Comparison of ENCODE assay signal across 29 cellular contexts in the genomic region with DNA sequence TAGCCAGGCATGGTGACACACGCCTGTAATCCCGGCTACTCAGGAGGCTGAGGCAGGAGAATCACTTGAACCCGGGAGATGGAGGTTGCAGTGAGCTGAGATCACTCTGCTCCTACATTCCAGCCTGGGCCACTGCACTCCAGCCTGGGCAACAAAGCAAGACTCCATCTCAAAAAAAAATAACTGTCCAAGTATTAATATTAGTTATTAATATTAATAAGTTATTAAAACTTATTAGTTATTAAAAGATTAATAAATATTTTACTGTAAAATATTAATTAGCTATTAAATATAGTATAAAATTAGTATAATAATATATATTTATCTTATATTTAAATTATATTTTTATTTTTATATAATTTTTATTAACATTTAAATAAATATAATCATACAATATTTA. TPM values are rescaled to one million over a fixed set of nuclear protein-coding genes. Genes with fewer than 3 reads are reported as not detected.
"Had no signal": no experiment of that assay in that cellular context is flagged by ENCODE, and none has a peak within 500 bp of the region (broad histone marks: within the 10 kb centered on the region; RNA-seq: fewer than 3 reads in every experiment).

No MANE protein-coding gene starts in this region.

- H3K4me3 ChIP-seq: colonic mucosa, esophagus squamous epithelium, gastroesophageal sphincter had no signal

- DNase-seq: activated B cell treated with CpG ODN at 0.5 μM for 24 hours; activated CD4-positive, alpha-beta T cell treated with anti-CD3 and anti-CD28 coated beads for 48 hours; activated CD4-positive, alpha-beta T cell treated with anti-CD3 and anti-CD28 coated beads, Interleukin-2, amount 50 U/mL, for 1 hour; activated CD4-positive, alpha-beta T cell treated with anti-CD3 and anti-CD28 coated beads, Interleukin-2, amount 50 U/mL, for 48 hours; activated CD8-positive, alpha-beta memory T cell treated with anti-CD3 and anti-CD28 coated beads for 24 hours; activated CD8-positive, alpha-beta T cell treated with anti-CD3 and anti-CD28 coated beads for 36 hours; activated gamma-delta T cell; activated naive CD4-positive, alpha-beta T cell; activated naive CD4-positive, alpha-beta T cell treated with anti-CD3 and anti-CD28 coated beads, Interleukin-2, amount 10 ng/mL, durations not matched to agents 7 days and 5 days; activated naive CD8-positive, alpha-beta T cell treated with anti-CD3 and anti-CD28 coated beads, Interleukin-2, amount 10 ng/mL, durations not matched to agents 7 days and 5 days; activated T-cell treated with anti-CD3 and anti-CD28 coated beads, Interleukin-2, amount 50 U/mL, for 24 hours; activated T-cell treated with anti-CD3 and anti-CD28 coated beads, Interleukin-2, amount 50 U/mL, for 72 hours; brain microvascular endothelial cell; colonic mucosa; effector CD8-positive, alpha-beta T cell; esophagus squamous epithelium; foreskin melanocyte; T-helper 2 cell had no signal

- H3K4me1 ChIP-seq: colonic mucosa, esophagus squamous epithelium, gastroesophageal sphincter had no signal

- H3K36me3 ChIP-seq: brain microvascular endothelial cell, colonic mucosa, esophagus squamous epithelium, gastroesophageal sphincter had no signal

- H3K27me3 ChIP-seq: brain microvascular endothelial cell, colonic mucosa, esophagus squamous epithelium, gastroesophageal sphincter had no signal

- H3K9me3 ChIP-seq: colonic mucosa, esophagus squamous epithelium, gastroesophageal sphincter had no signal

- H3K27ac ChIP-seq: brain microvascular endothelial cell, colonic mucosa, epithelial cell of prostate, esophagus squamous epithelium, gastroesophageal sphincter, VCaP had no signal

- FAIRE-seq: astrocyte, bronchial epithelial cell, endothelial cell of umbilical vein had no signal

RNA-seq across cellular contexts. Expression of gene NDST3, which starts 19.5 kb away (rescaled TPM):
- total RNA-seq: activated B cell treated with CpG ODN at 0.5 μM for 24 hours; activated CD8-positive, alpha-beta T cell treated with anti-CD3 and anti-CD28 coated beads for 36 hours; activated naive CD4-positive, alpha-beta T cell treated with anti-CD3 and anti-CD28 coated beads, Interleukin-2, amount 50 U/mL, for 72 hours; activated naive CD8-positive, alpha-beta T cell treated with anti-CD3 and anti-CD28 coated beads, Interleukin-2, amount 10 ng/mL, durations not matched to agents 7 days and 5 days; activated T-cell treated with anti-CD3 and anti-CD28 coated beads, Interleukin-2, amount 50 U/mL, for 72 hours; bronchial epithelial cell; cardiac septum; colonic mucosa; endothelial cell of umbilical vein; fibroblast of lung; glomerular endothelial cell; T-helper 1 cell treated with Interleukin-12 subunit alpha and Interleukin-12 subunit beta and Interleukin-4 antibody, amounts not matched to agents 30 ng/mL and 1 ng/mL, for 36 hours had no signal
